In the genomic region with DNA sequence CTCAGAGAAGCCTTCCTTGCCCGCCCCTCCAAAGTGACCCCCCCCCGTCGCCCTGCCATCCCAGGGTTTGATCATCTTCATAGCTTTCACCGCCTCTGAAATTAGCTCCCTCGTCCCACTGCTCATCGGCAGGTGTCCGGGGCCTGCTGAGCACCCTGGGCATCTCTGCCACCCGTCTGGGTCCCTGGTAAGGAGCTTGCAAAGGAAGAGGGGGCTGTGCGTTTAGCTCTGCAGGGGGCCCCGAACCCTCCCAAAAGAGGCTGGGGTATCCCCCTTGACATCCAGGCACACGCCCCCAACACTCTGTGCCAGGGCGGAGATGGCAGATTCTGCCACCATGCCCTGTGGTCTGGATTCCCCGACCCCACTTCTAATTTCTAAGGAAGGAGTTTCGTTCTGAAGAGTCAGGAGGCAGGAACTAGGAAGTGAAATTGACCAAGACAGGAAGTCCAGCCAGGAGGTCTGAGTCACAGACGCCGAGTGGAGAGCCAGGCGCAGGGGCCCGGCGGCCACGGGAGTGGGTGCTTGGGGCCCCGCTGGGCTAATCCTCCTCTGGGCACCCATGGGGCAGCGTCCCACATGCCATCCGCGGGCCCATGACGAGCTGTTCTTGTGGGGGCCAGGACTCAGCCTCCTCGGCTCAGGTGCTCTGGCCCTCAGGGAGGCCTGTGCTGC, we compare ENCODE assay signal across 8 cellular contexts.
DNase-seq lines count a peak whose midpoint lies in the region; ATAC-seq, FAIRE-seq and TF ChIP-seq lines count a peak whose summit lies in the region.

No MANE protein-coding gene starts in this region.

- no peak for TF ChIP-seq RAD21 in GM12878 (IDR thresholded peaks at IDR 0.05; ENCODE audit: insufficient read depth, low read depth, low read length)

- peak overlapping the region; percentile 57 for H3K27ac Mint-ChIP-seq in activated T-cell treated with anti-CD3 and anti-CD28 coated beads, Interleukin-2, amount 50 U/mL, for 24 hours

- H3K36me3 ChIP-seq in GM12878 (ENCODE audit: control insufficient read depth in 2 of 2, insufficient read depth in 2 of 2, low read length in 1 of 2) (peaks cover 2 to 26% of the 10 kb centered on the region in 2 experiments; a peak in 3 of 4 replicates), lung (ENCODE audit: control insufficient read depth in 2 of 2, insufficient read depth in 2 of 2, low read length in 2 of 2) (peaks cover 0 to 13% of the 10 kb centered on the region in 2 donors)

- RAD21 ChIA-PET in GM12878 (lab: Charles Lee; ENCODE audit: unreplicated experiment): interaction anchor here (0.7 to 1.3 kb wide), 2 partner anchors 63 to 103 kb away, joined by 3 to 5 read pairs; no protein-coding TSS in a partner anchor

- SMC1A ChIA-PET in GM12878 (lab: Charles Lee; ENCODE audit: uncharacterized antibody, unreplicated experiment): no interaction called here

- no peak overlapping the region for H3K4me3 ChIP-seq in GM12878
- H3K4me3 ChIP-seq in lung: no peak overlapping the region

- H3K4me1 Mint-ChIP-seq in activated T-cell treated with anti-CD3 and anti-CD28 coated beads, Interleukin-2, amount 50 U/mL, for 24 hours (ENCODE audit: low read depth): peaks cover 52% of the 10 kb centered on the region

- ATAC-seq in GM12878: peak; percentile 72
- ATAC-seq in lung (ENCODE audit: insufficient read depth, low FRiP score): peak; percentile 28
- ATAC-seq in GM18909 (IDR thresholded peaks at IDR 0.05; ENCODE audit: poor library complexity, unreplicated experiment): no peak

- peak overlapping the region; percentile 68 for H3K4me2 ChIP-seq in GM12878 (ENCODE audit: control insufficient read depth, insufficient read depth)

- peaks cover 40% of the 10 kb centered on the region for H3K4me1 ChIP-seq in GM12878 (ENCODE audit: control insufficient read depth, insufficient read depth, low read length)
- peaks cover 23 to 56% of the 10 kb centered on the region in 2 donors for H3K4me1 ChIP-seq in lung (ENCODE audit: control insufficient read depth in 2 of 2, insufficient read depth in 2 of 2, low read length in 2 of 2)

- peak overlapping the region; percentile 8; the same call in 1 of the 2 replicates for H3K9ac ChIP-seq in GM12878 (ENCODE audit: control insufficient read depth, insufficient read depth, low read length)

- no peaks in the 10 kb centered on the region for H3K9me3 Mint-ChIP-seq in activated T-cell treated with anti-CD3 and anti-CD28 coated beads, Interleukin-2, amount 50 U/mL, for 24 hours

- H3K9me3 ChIP-seq in GM12878 (replicated peaks; ENCODE audit: control insufficient read depth, insufficient read depth, low read length) (no peaks in the 10 kb centered on the region), lung (ENCODE audit: control insufficient read depth in 2 of 2, insufficient read depth in 1 of 2, low read length in 1 of 2) (no peaks in the 10 kb centered on the region)

- intact Hi-C loops in GM12878 (cut with micrococcal nuclease; ENCODE audit: unreplicated experiment): loop anchor here (5.0 to 10.0 kb wide), 3 partner anchors 62 to 377 kb away; no protein-coding TSS in a partner anchor

- no peak for TF ChIP-seq CTCF in GM12878 (IDR thresholded peaks at IDR 0.05 in 2 of 3, conservative IDR thresholded peaks at IDR 0.05 in 1 of 3; ENCODE audit: control insufficient read depth in 2 of 3, extremely low read depth in 1 of 3, insufficient read depth in 1 of 3, low read depth in 3 of 3, low read length in 3 of 3)
- no peak for TF ChIP-seq CTCF in lung (IDR thresholded peaks at IDR 0.05; ENCODE audit: control extremely low read depth, extremely low read depth)

- DNase-seq in activated T-cell treated with anti-CD3 and anti-CD28 coated beads, Interleukin-2, amount 50 U/mL, for 24 hours: no peak
- DNase-seq in activated T-cell treated with anti-CD3 and anti-CD28 coated beads for 4 hours (no peak), Kasumi-1 (lab: John Stamatoyannopoulos, UW) (peak; percentile 34 to 37), GM12878 (ENCODE audit: low read depth, low spot score) (peak; percentile 23), lung (ENCODE audit: low spot score) (peak; percentile 60), NCI-H1105 treated with DMSO at 0.1 percent for 48 hours (lab: John Stamatoyannopoulos, UW) (no peak)
- DNase-seq in stimulated activated CD8-positive, alpha-beta memory T cell treated with anti-CD3 and anti-CD28 coated beads, Interleukin-4, amount 100 ng/mL, for 48 hours: no peak

- peaks cover 38% of the 10 kb centered on the region for H3K36me3 Mint-ChIP-seq in activated T-cell treated with anti-CD3 and anti-CD28 coated beads, Interleukin-2, amount 50 U/mL, for 24 hours (ENCODE audit: low read depth)

- peak overlapping the region; percentile 73 for H3K27ac ChIP-seq in GM12878 (ENCODE audit: control insufficient read depth, insufficient read depth)
- peak overlapping the region; percentile 27 to 79 for H3K27ac ChIP-seq in lung (ENCODE audit: low read depth in 1 of 2, low read length in 1 of 2)

- 11% methylated on average over 21 of the region's 26 CpGs for WGBS in GM12878 (ENCODE audit: insufficient coverage, insufficient replicate concordance, low lambda C conversion rate, missing lambda C conversion rate)
- WGBS in lung, 2 donors: 47 to 61% methylated on average over 26 of the region's 26 CpGs

- TSS peak; percentile 20 for BruUV-seq in GM12878 (replicated peaks; lab: Mats Ljungman, UMichigan)

- no peak for TF ChIP-seq EP300 in GM12878 (IDR thresholded peaks at IDR 0.05; ENCODE audit: borderline replicate concordance in 1 of 2, control insufficient read depth in 1 of 2, low read depth in 2 of 2, low read length in 2 of 2)

- H3K27me3 ChIP-seq in GM12878 (replicated peaks in 1 of 2; ENCODE audit: control insufficient read depth in 2 of 2, insufficient read depth in 2 of 2, low read length in 1 of 2) (no peaks in the 10 kb centered on the region), lung (ENCODE audit: control insufficient read depth, insufficient read depth) (no peaks in the 10 kb centered on the region)

- no peaks in the 10 kb centered on the region for H3K27me3 Mint-ChIP-seq in activated T-cell treated with anti-CD3 and anti-CD28 coated beads, Interleukin-2, amount 50 U/mL, for 24 hours

- H2AFZ ChIP-seq in GM12878 (ENCODE audit: control insufficient read depth, low read depth, low read length): no peak overlapping the region

- no peaks in the 10 kb centered on the region; the same call in 1 of the 2 replicates for H3K79me2 ChIP-seq in GM12878 (ENCODE audit: control insufficient read depth, insufficient read depth, low read length)

- POLR2A ChIA-PET in GM12878 (lab: Charles Lee): interaction anchor here (0.7 to 1.0 kb wide), 2 partner anchors 12 to 178 kb away, joined by 3 read pairs; no protein-coding TSS in a partner anchor

- CTCF ChIA-PET in GM12878 (lab: Yijun Ruan, JAX): interaction anchor here (0.7 to 2.3 kb wide), 2 partner anchors 8 to 354 kb away, joined by 3 to 11 read pairs; no protein-coding TSS in a partner anchor

- no peak overlapping the region for H3K4me3 Mint-ChIP-seq in activated T-cell treated with anti-CD3 and anti-CD28 coated beads, Interleukin-2, amount 50 U/mL, for 24 hours

- in situ Hi-C loops in GM12878 (cut with MboI): no loop called here

- FAIRE-seq in GM12878 (lab: Jason Lieb, UNC): peak; percentile 44

- peak; percentile 6; the same call in 1 of the 2 replicates for TF ChIP-seq POLR2A in GM12878 (IDR thresholded peaks at IDR 0.05; ENCODE audit: low read depth, low read length)

- H4K20me1 ChIP-seq in GM12878 (ENCODE audit: control insufficient read depth, insufficient read depth): no peaks in the 10 kb centered on the region

TF ChIP-seq in GM12878, 131 proteins besides CTCF, POLR2A, EP300 and RAD21 (continues in another document):
- TF ChIP-seq EED (IDR thresholded peaks at IDR 0.05; ENCODE audit: low read depth): peak; percentile 97
- TF ChIP-seq, protein P1, sequence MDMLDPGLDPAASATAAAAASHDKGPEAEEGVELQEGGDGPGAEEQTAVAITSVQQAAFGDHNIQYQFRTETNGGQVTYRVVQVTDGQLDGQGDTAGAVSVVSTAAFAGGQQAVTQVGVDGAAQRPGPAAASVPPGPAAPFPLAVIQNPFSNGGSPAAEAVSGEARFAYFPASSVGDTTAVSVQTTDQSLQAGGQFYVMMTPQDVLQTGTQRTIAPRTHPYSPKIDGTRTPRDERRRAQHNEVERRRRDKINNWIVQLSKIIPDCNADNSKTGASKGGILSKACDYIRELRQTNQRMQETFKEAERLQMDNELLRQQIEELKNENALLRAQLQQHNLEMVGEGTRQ (IDR thresholded peaks at IDR 0.05; ENCODE audit: borderline replicate concordance, low read depth, low read length): no peak
- TF ChIP-seq, protein P2, sequence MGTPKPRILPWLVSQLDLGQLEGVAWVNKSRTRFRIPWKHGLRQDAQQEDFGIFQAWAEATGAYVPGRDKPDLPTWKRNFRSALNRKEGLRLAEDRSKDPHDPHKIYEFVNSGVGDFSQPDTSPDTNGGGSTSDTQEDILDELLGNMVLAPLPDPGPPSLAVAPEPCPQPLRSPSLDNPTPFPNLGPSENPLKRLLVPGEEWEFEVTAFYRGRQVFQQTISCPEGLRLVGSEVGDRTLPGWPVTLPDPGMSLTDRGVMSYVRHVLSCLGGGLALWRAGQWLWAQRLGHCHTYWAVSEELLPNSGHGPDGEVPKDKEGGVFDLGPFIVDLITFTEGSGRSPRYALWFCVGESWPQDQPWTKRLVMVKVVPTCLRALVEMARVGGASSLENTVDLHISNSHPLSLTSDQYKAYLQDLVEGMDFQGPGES (IDR thresholded peaks at IDR 0.05): no peak
- TF ChIP-seq, protein P3, sequence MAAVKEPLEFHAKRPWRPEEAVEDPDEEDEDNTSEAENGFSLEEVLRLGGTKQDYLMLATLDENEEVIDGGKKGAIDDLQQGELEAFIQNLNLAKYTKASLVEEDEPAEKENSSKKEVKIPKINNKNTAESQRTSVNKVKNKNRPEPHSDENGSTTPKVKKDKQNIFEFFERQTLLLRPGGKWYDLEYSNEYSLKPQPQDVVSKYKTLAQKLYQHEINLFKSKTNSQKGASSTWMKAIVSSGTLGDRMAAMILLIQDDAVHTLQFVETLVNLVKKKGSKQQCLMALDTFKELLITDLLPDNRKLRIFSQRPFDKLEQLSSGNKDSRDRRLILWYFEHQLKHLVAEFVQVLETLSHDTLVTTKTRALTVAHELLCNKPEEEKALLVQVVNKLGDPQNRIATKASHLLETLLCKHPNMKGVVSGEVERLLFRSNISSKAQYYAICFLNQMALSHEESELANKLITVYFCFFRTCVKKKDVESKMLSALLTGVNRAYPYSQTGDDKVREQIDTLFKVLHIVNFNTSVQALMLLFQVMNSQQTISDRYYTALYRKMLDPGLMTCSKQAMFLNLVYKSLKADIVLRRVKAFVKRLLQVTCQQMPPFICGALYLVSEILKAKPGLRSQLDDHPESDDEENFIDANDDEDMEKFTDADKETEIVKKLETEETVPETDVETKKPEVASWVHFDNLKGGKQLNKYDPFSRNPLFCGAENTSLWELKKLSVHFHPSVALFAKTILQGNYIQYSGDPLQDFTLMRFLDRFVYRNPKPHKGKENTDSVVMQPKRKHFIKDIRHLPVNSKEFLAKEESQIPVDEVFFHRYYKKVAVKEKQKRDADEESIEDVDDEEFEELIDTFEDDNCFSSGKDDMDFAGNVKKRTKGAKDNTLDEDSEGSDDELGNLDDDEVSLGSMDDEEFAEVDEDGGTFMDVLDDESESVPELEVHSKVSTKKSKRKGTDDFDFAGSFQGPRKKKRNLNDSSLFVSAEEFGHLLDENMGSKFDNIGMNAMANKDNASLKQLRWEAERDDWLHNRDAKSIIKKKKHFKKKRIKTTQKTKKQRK (IDR thresholded peaks at IDR 0.05; ENCODE audit: low read depth, low read length): no peak

Comparison
In these comparisons a context has a peak if more than half of its experiments do, and no peak if none do; other contexts are left out.
1. DNase-seq: peak in Kasumi-1 (2 of 2), GM12878 (single experiment) and lung (single experiment); none in activated T-cell treated with anti-CD3 and anti-CD28 coated beads, Interleukin-2, amount 50 U/mL, for 24 hours (single experiment), activated T-cell treated with anti-CD3 and anti-CD28 coated beads for 4 hours (single experiment), NCI-H1105 treated with DMSO at 0.1 percent for 48 hours (single experiment) and stimulated activated CD8-positive, alpha-beta memory T cell treated with anti-CD3 and anti-CD28 coated beads, Interleukin-4, amount 100 ng/mL, for 48 hours (single experiment).